ENCODE assay signal across 22 cellular contexts in genomic region chr3:73804204-73804603, GRCh38.
"Had no signal": no experiment of that assay in that cellular context is flagged by ENCODE, and none has a peak within 500 bp of the region (broad histone marks: within the 10 kb centered on the region; RNA-seq: fewer than 3 reads in every experiment).

No MANE protein-coding gene starts in this region.

- H3K27me3 Mint-ChIP-seq: effector memory CD8-positive, alpha-beta T cell; naive thymus-derived CD4-positive, alpha-beta T cell; stimulated activated memory B cell treated with anti-CD40 and anti-IgM and Interleukin-4, amounts not matched to agents 10 μg/mL and 1 μg/mL and 100 μg/mL, for 72 hours; stimulated activated naive CD8-positive, alpha-beta T cell treated with anti-CD3 and anti-CD28 coated beads, Interleukin-15, Interleukin-2, amounts not matched to agents 100 ng/mL and 50 ng/mL, for 24 hours had no signal

- H3K9me3 Mint-ChIP-seq: stimulated activated naive CD8-positive, alpha-beta T cell treated with anti-CD3 and anti-CD28 coated beads, Interleukin-15, Interleukin-2, amounts not matched to agents 100 ng/mL and 50 ng/mL, for 24 hours had no signal

- H3K4me3 Mint-ChIP-seq: effector memory CD8-positive, alpha-beta T cell; immature natural killer cell; naive thymus-derived CD4-positive, alpha-beta T cell; nephron progenitor cell; stimulated activated memory B cell treated with anti-CD40 and anti-IgM and Interleukin-4, amounts not matched to agents 10 μg/mL and 1 μg/mL and 100 μg/mL, for 72 hours; stimulated activated naive CD8-positive, alpha-beta T cell treated with anti-CD3 and anti-CD28 coated beads, Interleukin-15, Interleukin-2, amounts not matched to agents 100 ng/mL and 50 ng/mL, for 24 hours had no signal

- H3K27me3 ChIP-seq: esophagus squamous epithelium, gastroesophageal sphincter, right lobe of liver, spleen, testis had no signal

- DNase-seq: effector memory CD8-positive, alpha-beta T cell; esophagus squamous epithelium; foreskin fibroblast; immature natural killer cell; left colon; mammary epithelial cell; naive thymus-derived CD4-positive, alpha-beta T cell; nephron progenitor cell; psoas muscle; retina; right lobe of liver; spleen; stimulated activated CD4-positive, alpha-beta T cell treated with anti-CD3 and anti-CD28 coated beads, Interleukin-15, amount 100 ng/mL, for 24 hours; stimulated activated CD4-positive, alpha-beta T cell treated with anti-CD3 and anti-CD28 coated beads, Interleukin-1b, Interleukin-23, amount 100 ng/mL, for 48 hours; stimulated activated CD4-positive, alpha-beta T cell treated with anti-CD3 and anti-CD28 coated beads, Interleukin-4, amount 100 ng/mL, for 24 hours; testis; trophoblast cell had no signal

- H3K4me1 ChIP-seq: parathyroid adenoma, right lobe of liver, spleen, testis had no signal

- H3K27ac Mint-ChIP-seq: effector memory CD8-positive, alpha-beta T cell; immature natural killer cell; naive thymus-derived CD4-positive, alpha-beta T cell; stimulated activated memory B cell treated with anti-CD40 and anti-IgM and Interleukin-4, amounts not matched to agents 10 μg/mL and 1 μg/mL and 100 μg/mL, for 72 hours; stimulated activated naive CD8-positive, alpha-beta T cell treated with anti-CD3 and anti-CD28 coated beads, Interleukin-15, Interleukin-2, amounts not matched to agents 100 ng/mL and 50 ng/mL, for 24 hours had no signal

- H3K36me3 ChIP-seq: esophagus squamous epithelium, gastroesophageal sphincter, right lobe of liver, spleen had no signal

- H3K4me3 ChIP-seq: esophagus squamous epithelium, gastroesophageal sphincter, psoas muscle, right lobe of liver, spleen, testis had no signal

- H3K4me1 Mint-ChIP-seq: immature natural killer cell; naive thymus-derived CD4-positive, alpha-beta T cell; stimulated activated memory B cell treated with anti-CD40 and anti-IgM and Interleukin-4, amounts not matched to agents 10 μg/mL and 1 μg/mL and 100 μg/mL, for 72 hours had no signal

- H3K27ac ChIP-seq: epithelial cell of prostate, parathyroid adenoma, right lobe of liver, spleen, testis had no signal

- ATAC-seq: effector memory CD8-positive, alpha-beta T cell; gastroesophageal sphincter; left colon; naive thymus-derived CD4-positive, alpha-beta T cell; psoas muscle; right lobe of liver; stimulated activated memory B cell treated with anti-CD40 and anti-IgM and Interleukin-4, amounts not matched to agents 10 μg/mL and 1 μg/mL and 100 μg/mL, for 72 hours had no signal

- H3K9me3 ChIP-seq: esophagus squamous epithelium, gastroesophageal sphincter, psoas muscle, right lobe of liver, testis had no signal

- H3K36me3 Mint-ChIP-seq: immature natural killer cell; naive thymus-derived CD4-positive, alpha-beta T cell; stimulated activated memory B cell treated with anti-CD40 and anti-IgM and Interleukin-4, amounts not matched to agents 10 μg/mL and 1 μg/mL and 100 μg/mL, for 72 hours had no signal
